ENCODE assay signal across 1 cellular context in the genomic region with DNA sequence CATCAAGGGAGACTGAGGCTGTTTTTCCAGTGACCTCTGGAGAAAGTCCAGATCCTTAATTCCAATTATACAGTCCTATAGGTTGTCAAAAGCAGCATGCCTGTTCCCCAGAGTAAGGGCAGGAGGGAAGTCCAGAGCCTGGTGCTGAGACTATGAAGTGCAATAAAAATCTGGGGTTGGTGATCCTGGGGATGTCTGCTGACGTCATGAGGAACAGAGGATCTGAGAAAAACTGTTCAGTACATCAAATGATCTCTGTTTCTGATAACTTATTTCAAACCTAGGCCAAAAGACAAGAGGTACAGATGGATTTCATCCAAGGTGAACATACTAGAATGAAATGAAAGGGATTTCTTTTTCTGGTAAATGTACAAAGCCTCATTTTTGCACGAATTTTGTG.
TF ChIP-seq lines count a peak whose summit lies in the region.

No MANE protein-coding gene starts in this region.

TF ChIP-seq in HepG2, 621 proteins besides CTCF, POLR2A, EP300 and RAD21:
- TF ChIP-seq MEF2D (CRISPR knock-in tag; IDR thresholded peaks at IDR 0.05) (no peak), FOXK1 (CRISPR knock-in tag; IDR thresholded peaks at IDR 0.05; ENCODE audit: borderline replicate concordance, low read depth) (no peak), CREB1 (IDR thresholded peaks at IDR 0.05) (peak; percentile 85), CREB1 (CRISPR knock-in tag; IDR thresholded peaks at IDR 0.05) (no peak), TBX2 (CRISPR knock-in tag; IDR thresholded peaks at IDR 0.05; ENCODE audit: borderline replicate concordance) (no peak), ATF7 (IDR thresholded peaks at IDR 0.05) (peak; percentile 61), ATF7 (CRISPR knock-in tag; IDR thresholded peaks at IDR 0.05) (no peak), ZNF773 (CRISPR knock-in tag; IDR thresholded peaks at IDR 0.05; ENCODE audit: borderline replicate concordance) (no peak), HMGXB3 (CRISPR knock-in tag; IDR thresholded peaks at IDR 0.05; ENCODE audit: borderline replicate concordance) (no peak), SP2 (CRISPR knock-in tag; IDR thresholded peaks at IDR 0.05) (no peak), SAP130 (CRISPR knock-in tag; IDR thresholded peaks at IDR 0.05; ENCODE audit: low read depth) (no peak), KLF15 (CRISPR knock-in tag; IDR thresholded peaks at IDR 0.05; ENCODE audit: borderline replicate concordance) (no peak), DDIT3 (CRISPR knock-in tag; IDR thresholded peaks at IDR 0.05) (no peak)
TF ChIP-seq in HepG2: peak in this region for 2.
